Comparison of ENCODE assay signal across 8 cellular contexts in the genomic region with DNA sequence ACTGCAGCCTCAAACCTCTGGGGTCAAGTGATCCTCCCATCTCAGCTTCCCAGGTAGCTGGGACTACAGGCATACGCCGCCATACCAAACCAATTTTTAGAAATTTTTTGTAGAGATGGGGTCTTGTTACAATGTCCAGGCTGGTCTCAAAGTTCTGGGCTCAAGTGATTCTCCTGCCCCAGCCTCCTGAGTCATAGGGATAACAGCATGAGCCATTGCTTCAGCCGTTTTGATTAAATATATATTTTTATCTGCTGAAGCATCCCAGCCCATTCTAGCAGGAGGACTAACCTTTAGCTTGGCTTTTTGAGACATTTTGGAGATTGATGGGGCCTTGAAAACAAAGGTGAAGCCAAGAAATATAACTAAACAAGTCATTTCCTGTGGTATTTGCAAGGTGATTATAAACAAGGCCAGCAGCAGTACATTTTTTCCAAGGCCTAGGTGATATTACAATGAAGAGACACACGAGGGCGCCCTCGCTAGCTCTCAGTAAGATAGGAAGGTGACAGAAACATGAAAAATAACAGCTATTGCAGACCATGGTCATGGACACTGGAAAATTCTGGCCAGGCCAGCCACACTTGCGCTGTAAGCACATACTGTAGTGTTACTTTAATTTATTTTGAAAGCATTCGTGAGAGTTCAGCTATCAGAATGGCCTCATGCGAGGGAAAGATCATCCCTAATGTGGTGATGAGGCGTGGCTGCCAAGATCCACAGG.
DNase-seq lines count a peak whose midpoint lies in the region; ATAC-seq, FAIRE-seq and TF ChIP-seq lines count a peak whose summit lies in the region.

No MANE protein-coding gene starts in this region.

- peak; percentile 93 for ATAC-seq in CD8-positive, alpha-beta T cell
- ATAC-seq in HepG2: peak; percentile 76
- ATAC-seq in GM18907 (IDR thresholded peaks at IDR 0.05; ENCODE audit: unreplicated experiment): no peak

- intact Hi-C loops in CD8-positive, alpha-beta T cell (cut with DNase I, micrococcal nuclease): loop anchor here (1.0 to 10.0 kb wide), 7 partner anchors 17 to 772 kb away; a partner anchor contains a TSS
- intact Hi-C loops in HepG2 (cut with micrococcal nuclease; ENCODE audit: unreplicated experiment): loop anchor here (10.0 kb wide), 1 partner anchor 112 kb away; a partner anchor contains a TSS

- no peak for TF ChIP-seq EP300 in HepG2 (IDR thresholded peaks at IDR 0.05; ENCODE audit: low read depth in 2 of 2, low read length in 2 of 2)
- no peak for TF ChIP-seq EP300 in HepG2 (CRISPR knock-in tag; IDR thresholded peaks at IDR 0.05; ENCODE audit: borderline replicate concordance)

- FAIRE-seq in HepG2 (lab: Jason Lieb, UNC): peak; percentile 86

- H3K9me3 Mint-ChIP-seq in CD8-positive, alpha-beta T cell: no peaks in the 10 kb centered on the region

- 64% methylated on average over 10 of the region's 10 CpGs for WGBS in HepG2 (ENCODE audit: low lambda C conversion rate)

- H3K36me3 ChIP-seq in CD8-positive, alpha-beta T cell (ENCODE audit: insufficient read depth, low read length): peaks cover 16% of the 10 kb centered on the region
- H3K36me3 ChIP-seq in HAP-1 (replicated peaks) (peaks cover 3% of the 10 kb centered on the region), HepG2 (replicated peaks in 1 of 2; ENCODE audit: control insufficient read depth in 1 of 2, insufficient read depth in 2 of 2, low read length in 2 of 2) (peaks cover 6 to 29% of the 10 kb centered on the region in 2 experiments)

- no peak overlapping the region for H3K9ac ChIP-seq in HepG2 (ENCODE audit: insufficient read depth, low read depth, low read length)

- H3K4me2 ChIP-seq in HepG2 (ENCODE audit: low read depth, low read length): no peak overlapping the region

- no peak overlapping the region for H2AFZ ChIP-seq in HepG2 (ENCODE audit: low read length)

- POLR2A ChIA-PET in CD8-positive, alpha-beta T cell (lab: Charles Lee): interaction anchor here (0.6 to 2.3 kb wide), 6 partner anchors 17 to 114 kb away, joined by 3 to 11 read pairs (median 4); a partner anchor contains a TSS
- POLR2A ChIA-PET in HepG2 (lab: Yijun Ruan, JAX): no interaction called here

- no peak overlapping the region for H3K4me3 Mint-ChIP-seq in CD8-positive, alpha-beta T cell

- H3K27ac ChIP-seq in CD8-positive, alpha-beta T cell (ENCODE audit: low read depth, low read length): no peak overlapping the region
- no peak overlapping the region for H3K27ac ChIP-seq in HepG2 (ENCODE audit: extremely low read length, insufficient read depth, low read length)

- no TSS peak for BruUV-seq in HepG2 (replicated peaks; lab: Mats Ljungman, UMichigan)

- no peak overlapping the region for H3K4me3 ChIP-seq in CD8-positive, alpha-beta T cell (ENCODE audit: low read depth, low read length)
- H3K4me3 ChIP-seq in HAP-1 (no peak overlapping the region), cardiac fibroblast (replicated peaks in 1 of 2; ENCODE audit: low read depth in 2 of 2, low read length in 2 of 2) (no peak overlapping the region), HepG2 (replicated peaks in 1 of 3; ENCODE audit: insufficient read depth in 1 of 3, low read depth in 2 of 3, low read length in 3 of 3) (no peak overlapping the region)

- no peaks in the 10 kb centered on the region for H3K79me2 ChIP-seq in HepG2 (ENCODE audit: insufficient read depth, low read length)

- DNase-seq in CD8-positive, alpha-beta T cell: peak; percentile 37 to 78 (median 60)
- DNase-seq in HAP-1 (ENCODE audit: low spot score in 2 of 2) (peak; percentile 59 to 62), NCI-H2227 (lab: John Stamatoyannopoulos, UW; ENCODE audit: unreplicated experiment) (peak; percentile 78), cardiac fibroblast (ENCODE audit: low read depth in 2 of 2) (peak; percentile 84 to 85), HepG2 (ENCODE audit: low spot score) (peak; percentile 48)
- peak; percentile 10 to 38 (median 24) for DNase-seq in activated CD4-positive, CD25-positive, alpha-beta regulatory T cell (lab: John Stamatoyannopoulos, UW)
- DNase-seq in stimulated activated CD4-positive, alpha-beta T cell treated with anti-CD3 and anti-CD28 coated beads, TNF-alpha, amount 100 ng/mL, for 24 hours (ENCODE audit: low read depth in 3 of 3): peak; percentile 33 to 52 (median 37)

- no peaks in the 10 kb centered on the region for H3K27me3 Mint-ChIP-seq in CD8-positive, alpha-beta T cell (ENCODE audit: low read depth)

- no peak for TF ChIP-seq POLR2A in HepG2 (IDR thresholded peaks at IDR 0.05; ENCODE audit: insufficient read depth in 1 of 2, low read depth in 2 of 2, low read length in 2 of 2)

- CTCF ChIA-PET in CD8-positive, alpha-beta T cell (lab: Charles Lee): interaction anchor here (0.6 to 13.2 kb wide), 52 partner anchors 9 to 313 kb away, joined by 3 to 400 read pairs (median 5); a partner anchor contains a TSS
- CTCF ChIA-PET in HepG2 (lab: Yijun Ruan, JAX; ENCODE audit: low intra/inter-chr PET ratio, low total read pairs): interaction anchor here (3.4 kb wide), 1 partner anchor 109 kb away, joined by 29 read pairs; no protein-coding TSS in a partner anchor

- in situ Hi-C loops in HAP-1 (cut with MboI; ENCODE audit: low sequenced_read_pairs): loop anchor here (5.0 kb wide), 1 partner anchor 275 kb away; no protein-coding TSS in a partner anchor
- in situ Hi-C loops in HepG2 (cut with HindIII; ENCODE audit: extremely low pct_ligation_motif_present, low pct_unique_long_range_greater_than_20kb): loop anchor here (5.0 kb wide), 1 partner anchor 110 kb away; no protein-coding TSS in a partner anchor

- peak; percentile 89 for TF ChIP-seq CTCF in CD8-positive, alpha-beta T cell (IDR thresholded peaks at IDR 0.05)
- peak; percentile 75 for TF ChIP-seq CTCF in cardiac fibroblast (IDR thresholded peaks at IDR 0.05; ENCODE audit: low read depth, low read length)
- peak; percentile 78 for TF ChIP-seq CTCF in HepG2 (CRISPR knock-in tag; IDR thresholded peaks at IDR 0.05)

- peaks cover 55% of the 10 kb centered on the region for H3K36me3 Mint-ChIP-seq in CD8-positive, alpha-beta T cell

- peaks cover 5% of the 10 kb centered on the region for H3K4me1 ChIP-seq in CD8-positive, alpha-beta T cell (ENCODE audit: insufficient read depth, low read length)
- no peaks in the 10 kb centered on the region for H3K4me1 ChIP-seq in HAP-1
- no peaks in the 10 kb centered on the region for H3K4me1 ChIP-seq in HepG2 (ENCODE audit: insufficient read depth, low read length)

- H3K27ac Mint-ChIP-seq in CD8-positive, alpha-beta T cell: peak overlapping the region; percentile 89

- H3K4me1 Mint-ChIP-seq in CD8-positive, alpha-beta T cell (ENCODE audit: low read depth): peaks cover 12% of the 10 kb centered on the region

- no peaks in the 10 kb centered on the region for H3K27me3 ChIP-seq in CD8-positive, alpha-beta T cell (ENCODE audit: insufficient read depth, low read length)
- H3K27me3 ChIP-seq in HAP-1 (ENCODE audit: low read depth) (no peaks in the 10 kb centered on the region), HepG2 (ENCODE audit: control insufficient read depth in 1 of 2, insufficient read depth in 2 of 2, low read length in 2 of 2) (no peaks in the 10 kb centered on the region)

- peak; percentile 22; the same call in 1 of the 2 replicates for TF ChIP-seq RAD21 in HepG2 (CRISPR knock-in tag; IDR thresholded peaks at IDR 0.05)

- H3K9me3 ChIP-seq in CD8-positive, alpha-beta T cell (ENCODE audit: low read length): no peaks in the 10 kb centered on the region
- H3K9me3 ChIP-seq in HAP-1 (no peaks in the 10 kb centered on the region), HepG2 (ENCODE audit: low read length) (no peaks in the 10 kb centered on the region)

- H4K20me1 ChIP-seq in HepG2 (ENCODE audit: insufficient read depth, low read length): peaks cover 3% of the 10 kb centered on the region; the same call in 1 of the 2 replicates

TF ChIP-seq in HepG2, 621 proteins besides CTCF, POLR2A, EP300 and RAD21 (continues in another document):
- no peak for TF ChIP-seq ZSCAN30 (CRISPR knock-in tag; IDR thresholded peaks at IDR 0.05)
- TF ChIP-seq TBX3 (IDR thresholded peaks at IDR 0.05; ENCODE audit: borderline replicate concordance): no peak
- TF ChIP-seq JUNB (CRISPR knock-in tag; IDR thresholded peaks at IDR 0.05; ENCODE audit: borderline replicate concordance): no peak
- peak; percentile 28; the same call in 1 of the 2 replicates for TF ChIP-seq ZNF614 (CRISPR knock-in tag; IDR thresholded peaks at IDR 0.05; ENCODE audit: borderline replicate concordance)
- no peak for TF ChIP-seq ZNF570 (CRISPR knock-in tag; IDR thresholded peaks at IDR 0.05; ENCODE audit: borderline replicate concordance)
- TF ChIP-seq, protein P1, sequence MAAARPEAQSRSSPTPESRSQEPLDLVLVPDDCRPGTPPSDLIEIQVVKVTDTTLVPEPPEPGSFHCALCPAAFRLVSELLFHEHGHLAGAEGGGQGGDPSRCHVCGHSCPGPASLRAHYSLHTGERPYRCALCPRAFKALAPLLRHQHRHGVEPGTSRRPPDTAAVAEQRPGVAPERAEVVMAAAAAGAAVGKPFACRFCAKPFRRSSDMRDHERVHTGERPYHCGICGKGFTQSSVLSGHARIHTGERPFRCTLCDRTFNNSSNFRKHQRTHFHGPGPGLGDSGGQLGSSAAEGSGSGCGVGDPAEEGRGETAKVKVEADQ (CRISPR knock-in tag; IDR thresholded peaks at IDR 0.05; ENCODE audit: borderline replicate concordance): no peak
- TF ChIP-seq, protein P2, sequence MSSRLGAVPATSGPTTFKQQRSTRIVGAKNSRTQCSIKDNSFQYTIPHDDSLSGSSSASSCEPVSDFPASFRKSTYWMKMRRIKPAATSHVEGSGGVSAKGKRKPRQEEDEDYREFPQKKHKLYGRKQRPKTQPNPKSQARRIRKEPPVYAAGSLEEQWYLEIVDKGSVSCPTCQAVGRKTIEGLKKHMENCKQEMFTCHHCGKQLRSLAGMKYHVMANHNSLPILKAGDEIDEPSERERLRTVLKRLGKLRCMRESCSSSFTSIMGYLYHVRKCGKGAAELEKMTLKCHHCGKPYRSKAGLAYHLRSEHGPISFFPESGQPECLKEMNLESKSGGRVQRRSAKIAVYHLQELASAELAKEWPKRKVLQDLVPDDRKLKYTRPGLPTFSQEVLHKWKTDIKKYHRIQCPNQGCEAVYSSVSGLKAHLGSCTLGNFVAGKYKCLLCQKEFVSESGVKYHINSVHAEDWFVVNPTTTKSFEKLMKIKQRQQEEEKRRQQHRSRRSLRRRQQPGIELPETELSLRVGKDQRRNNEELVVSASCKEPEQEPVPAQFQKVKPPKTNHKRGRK (CRISPR knock-in tag; IDR thresholded peaks at IDR 0.05): no peak
- peak; percentile 72 for TF ChIP-seq SMC3 (IDR thresholded peaks at IDR 0.05; ENCODE audit: low read length)
- TF ChIP-seq ZNF776 (CRISPR knock-in tag; IDR thresholded peaks at IDR 0.05): no peak
- TF ChIP-seq STAG1 (CRISPR knock-in tag; IDR thresholded peaks at IDR 0.05): peak; percentile 78
- TF ChIP-seq SAFB2 (CRISPR knock-in tag; IDR thresholded peaks at IDR 0.05; ENCODE audit: borderline replicate concordance, low read depth): no peak

Comparison
In these comparisons a context has a peak if more than half of its experiments do, and no peak if none do; other contexts are left out.
1. DNase-seq: peak in every context shown above with its lines; median percentile 84 in cardiac fibroblast; 78 in NCI-H2227; 60 in HAP-1; 60 in CD8-positive, alpha-beta T cell; 48 in HepG2; 37 in stimulated activated CD4-positive, alpha-beta T cell treated with anti-CD3 and anti-CD28 coated beads, TNF-alpha, amount 100 ng/mL, for 24 hours; 24 in activated CD4-positive, CD25-positive, alpha-beta regulatory T cell.